Comparison of ENCODE assay signal across 15 cellular contexts in the genomic region with DNA sequence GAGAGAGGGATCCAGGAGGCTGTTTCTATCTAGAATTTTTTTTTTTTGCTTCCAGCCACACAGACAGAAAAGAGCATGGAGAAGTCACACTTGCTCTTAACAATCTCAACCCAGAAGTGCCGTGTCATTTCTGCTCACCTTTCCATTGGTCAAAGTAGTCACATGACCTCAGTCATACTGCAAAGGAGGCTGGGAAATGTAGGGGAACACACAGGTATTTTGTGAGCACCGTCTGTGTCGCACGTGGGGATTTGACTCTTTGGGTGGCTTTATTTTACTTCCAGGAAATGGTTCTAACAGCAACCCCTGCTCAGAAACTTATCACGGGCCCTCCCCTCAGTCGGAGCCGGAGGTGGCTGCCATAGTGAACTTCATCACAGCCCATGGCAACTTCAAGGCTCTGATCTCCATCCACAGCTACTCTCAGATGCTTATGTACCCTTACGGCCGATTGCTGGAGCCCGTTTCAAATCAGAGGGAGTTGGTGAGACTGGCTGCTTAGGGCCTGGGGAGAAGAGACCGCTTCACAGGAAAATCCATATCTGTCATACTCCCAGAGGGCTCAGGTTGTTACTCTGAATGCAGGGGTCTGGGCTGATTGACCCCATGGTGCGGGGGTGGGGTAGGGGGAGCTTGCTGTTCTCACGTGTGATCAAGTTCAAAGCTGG. TPM values are rescaled to one million over a fixed set of nuclear protein-coding genes. Genes with fewer than 3 reads are reported as not detected.
A peak's percentile ranks its signal among the peaks of the same experiment; 100 is the strongest.
DNase-seq lines count a peak whose midpoint lies in the region; ATAC-seq, FAIRE-seq and TF ChIP-seq lines count a peak whose summit lies in the region.
"Had no signal": no experiment of that assay in that cellular context is flagged by ENCODE, and none has a peak within 500 bp of the region (broad histone marks: within the 10 kb centered on the region; RNA-seq: fewer than 3 reads in every experiment).

No MANE protein-coding gene starts in this region.

- no TSS peak for BruUV-seq in K562 (replicated peaks; lab: Mats Ljungman, UMichigan)

- H2AFZ ChIP-seq in K562 (ENCODE audit: low read depth, low read length), result peak overlapping the region; percentile 84

- no peak for TF ChIP-seq POLR2A in K562 (conservative IDR thresholded peaks at IDR 0.05)

- H3K4me2 ChIP-seq in K562 (ENCODE audit: insufficient read depth, low read length), result peak overlapping the region; percentile 42

- in situ Hi-C loops in K562 (cut with MboI), result no loop called here

- H3K4me1 ChIP-seq in K562 (replicated peaks in 1 of 2; ENCODE audit: control insufficient read depth in 2 of 2, insufficient read depth in 2 of 2, low read length in 2 of 2), result no peaks in the 10 kb centered on the region; a peak in 3 of 5 replicates

- 29% methylated on average over 13 of the region's 13 CpGs for WGBS in K562 (ENCODE audit: insufficient coverage, low coverage, missing lambda C conversion rate)

- no peak overlapping the region for H3K9ac ChIP-seq in K562 (ENCODE audit: insufficient read depth in 1 of 2, low read depth in 2 of 2, low read length in 2 of 2)

- TF ChIP-seq RAD21 in K562 (CRISPR knock-in tag; conservative IDR thresholded peaks at IDR 0.05 in 1 of 2, IDR thresholded peaks at IDR 0.05 in 1 of 2), result no peak

- no peaks in the 10 kb centered on the region for H3K79me2 ChIP-seq in K562 (ENCODE audit: control insufficient read depth, insufficient read depth, low read length)

- peak; percentile 24 for DNase-seq in activated T-cell treated with anti-CD3 and anti-CD28 coated beads, Interleukin-2, amount 50 U/mL, for 1 hour
- no peak for DNase-seq in activated T-cell treated with anti-CD3 and anti-CD28 coated beads for 4 hours
- DNase-seq in RWPE1 (ENCODE audit: low spot score), result no peak
- DNase-seq in K562 (ENCODE audit: extremely low read depth in 1 of 4, low spot score in 3 of 4), result peak; percentile 40 to 67 (median 60)
- peak; percentile 14 for DNase-seq in sciatic nerve (ENCODE audit: low spot score)
- no peak for DNase-seq in D341Med (ENCODE audit: low spot score)
- DNase-seq: cortex of kidney, DND-41, esophagus squamous epithelium, hypothalamus, NCI-H2081 treated with DMSO at 0.1 percent for 48 hours had no signal

- FAIRE-seq in K562 (lab: Jason Lieb, UNC), result peak; percentile 66
- FAIRE-seq: GM12892 had no signal

- intact Hi-C loops in K562 (cut with micrococcal nuclease) (loop anchor here (10.0 kb wide), 1 partner anchor 292 kb away; the partner anchor contains the start of gene KLHDC10), sciatic nerve (cut with DNase I) (no loop called here)

- CTCF ChIA-PET in RWPE1 (lab: Yijun Ruan, JAX), result no interaction called here
- CTCF ChIA-PET in K562 (lab: Yijun Ruan, JAX; ENCODE audit: low intra/inter-chr PET ratio), result no interaction called here

- TF ChIP-seq EP300 in K562 (IDR thresholded peaks at IDR 0.05; ENCODE audit: low read length), result no peak

- H3K27ac ChIP-seq in RWPE1, result peak overlapping the region; percentile 56; the same call in 1 of the 2 replicates
- no peak overlapping the region for H3K27ac ChIP-seq in K562 (ENCODE audit: extremely low read depth, low read depth, low read length)
- H3K27ac ChIP-seq: esophagus squamous epithelium had no signal

- no peaks in the 10 kb centered on the region for H3K9me1 ChIP-seq in K562 (ENCODE audit: control insufficient read depth, insufficient read depth, low read length)

- no peaks in the 10 kb centered on the region for H4K20me1 ChIP-seq in K562 (replicated peaks; ENCODE audit: control insufficient read depth, insufficient read depth, low read length)

- ATAC-seq in K562, result peak; percentile 79
- ATAC-seq in sciatic nerve, result no peak
- no peak for ATAC-seq in HG03280 (IDR thresholded peaks at IDR 0.05; ENCODE audit: unreplicated experiment)
- ATAC-seq in HG03159 (IDR thresholded peaks at IDR 0.05; ENCODE audit: unreplicated experiment), result no peak

- no peak for TF ChIP-seq CTCF in RWPE1 (conservative IDR thresholded peaks at IDR 0.05; ENCODE audit: low read depth)
- no peak for TF ChIP-seq CTCF in K562 (IDR thresholded peaks at IDR 0.05 in 2 of 3, conservative IDR thresholded peaks at IDR 0.05 in 1 of 3; ENCODE audit: insufficient read depth in 2 of 3, low read depth in 1 of 3, low read length in 3 of 3)

- H3K36me3 ChIP-seq in K562 (ENCODE audit: control insufficient read depth, insufficient read depth, low read length), result no peaks in the 10 kb centered on the region
- H3K36me3 ChIP-seq: esophagus squamous epithelium had no signal

- no peaks in the 10 kb centered on the region for H3K9me3 ChIP-seq in K562 (replicated peaks; ENCODE audit: control insufficient read depth, insufficient read depth, low read depth, low read length)
- H3K9me3 ChIP-seq: esophagus squamous epithelium had no signal

- peaks cover 14 to 29% of the 10 kb centered on the region in 2 experiments for H3K27me3 ChIP-seq in K562 (ENCODE audit: control insufficient read depth in 2 of 2, insufficient read depth in 2 of 2, low read length in 2 of 2)
- H3K27me3 ChIP-seq: esophagus squamous epithelium had no signal

- no peak overlapping the region for H3K4me3 ChIP-seq in K562
- H3K4me3 ChIP-seq: esophagus squamous epithelium had no signal

- POLR2A ChIA-PET in RWPE1 (lab: Yijun Ruan, JAX; ENCODE audit: low non-redundant PET) (interaction anchor here (0.6 kb wide), 1 partner anchor 162 kb away, joined by 3 read pairs; no protein-coding TSS in a partner anchor), K562 (lab: Yijun Ruan, JAX) (interaction anchor here (0.8 kb wide), 1 partner anchor 14 kb away, joined by 3 read pairs; no protein-coding TSS in a partner anchor)

TF ChIP-seq in K562, 482 proteins besides CTCF, POLR2A, EP300 and RAD21 (continues in another document):
- TF ChIP-seq CBX3 (IDR thresholded peaks at IDR 0.05; ENCODE audit: borderline replicate concordance in 1 of 2, low read length in 2 of 2) (peak in 1 of 2 experiments; percentile 27; a peak in 1 of 3 replicates), PHB2 (IDR thresholded peaks at IDR 0.05; ENCODE audit: low read depth) (no peak), SRF (CRISPR knock-in tag; IDR thresholded peaks at IDR 0.05) (no peak), MAFG (tag; conservative IDR thresholded peaks at IDR 0.05) (peak; percentile 34; the same call in 1 of the 2 replicates), L3MBTL2 (IDR thresholded peaks at IDR 0.05) (peak; percentile 84), CBFA2T2 (conservative IDR thresholded peaks at IDR 0.05) (peak; percentile 45), NFE2 (IDR thresholded peaks at IDR 0.05; ENCODE audit: low read depth) (peak; percentile 76), TOE1 (IDR thresholded peaks at IDR 0.05; ENCODE audit: borderline replicate concordance) (peak; percentile 96), TOE1 (CRISPR knock-in tag; IDR thresholded peaks at IDR 0.05; ENCODE audit: borderline replicate concordance, low read depth) (no peak)
- TF ChIP-seq, protein P1, sequence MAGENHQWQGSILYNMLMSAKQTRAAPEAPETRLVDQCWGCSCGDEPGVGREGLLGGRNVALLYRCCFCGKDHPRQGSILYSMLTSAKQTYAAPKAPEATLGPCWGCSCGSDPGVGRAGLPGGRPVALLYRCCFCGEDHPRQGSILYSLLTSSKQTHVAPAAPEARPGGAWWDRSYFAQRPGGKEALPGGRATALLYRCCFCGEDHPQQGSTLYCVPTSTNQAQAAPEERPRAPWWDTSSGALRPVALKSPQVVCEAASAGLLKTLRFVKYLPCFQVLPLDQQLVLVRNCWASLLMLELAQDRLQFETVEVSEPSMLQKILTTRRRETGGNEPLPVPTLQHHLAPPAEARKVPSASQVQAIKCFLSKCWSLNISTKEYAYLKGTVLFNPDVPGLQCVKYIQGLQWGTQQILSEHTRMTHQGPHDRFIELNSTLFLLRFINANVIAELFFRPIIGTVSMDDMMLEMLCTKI (IDR thresholded peaks at IDR 0.05; ENCODE audit: partially characterized antibody), result no peak

RNA-seq across cellular contexts. Expression of gene CPA1, which starts 13.1 kb away (rescaled TPM):
- not detected in 2 replicates for total RNA-seq in K562 (2011; cell fraction: chromatin; rRNA removed; ENCODE audit: low replicate concordance)
- total RNA-seq in K562 (2011; cell fraction: nucleolus; rRNA removed), result not detected in 2 replicates
- not detected in 2 replicates for total RNA-seq in K562 (2011; cell fraction: nucleoplasm; rRNA removed)
- not detected in 2 replicates for total RNA-seq in K562 (2014; rRNA removed)
- not detected in 2 replicates for total RNA-seq in K562 (2014; rRNA removed; fragmentation: Illumina TruSeq; extraction: Trizol)
- not detected in 2 replicates for total RNA-seq in K562 (2015; rRNA removed; fragmentation: Illumina TruSeq; extraction: Trizol)
- total RNA-seq in K562 (2021), result 6.5 and 9.7 TPM in 2 replicates
- polyA plus RNA-seq in K562 (2011; rRNA removed), result not detected in 2 replicates
- polyA plus RNA-seq in K562 (2011; cell fraction: cytosol; rRNA removed), result not detected in 2 replicates
- not detected in 2 replicates for polyA plus RNA-seq in K562 (2011; cell fraction: nucleus; rRNA removed)
- polyA plus RNA-seq in K562 (2012), result not detected in 2 replicates
- not detected in 2 replicates for polyA plus RNA-seq in K562 (2014; fragmentation: Illumina TruSeq; extraction: Trizol)
- not detected for polyA plus RNA-seq in K562 (2014; fragmentation: Nextera tagmentation; extraction: Ambion mirVana)
- not detected in 2 replicates for polyA plus RNA-seq in K562 (2014; rRNA removed)
- not detected in 2 replicates for polyA minus RNA-seq in K562 (2011; rRNA and poly(A)+ RNA removed)
- not detected in 2 replicates for polyA minus RNA-seq in K562 (2011; cell fraction: cytosol; rRNA and poly(A)+ RNA removed)
- not detected in 2 replicates for polyA minus RNA-seq in K562 (2011; cell fraction: nucleus; rRNA and poly(A)+ RNA removed)
- total RNA-seq in sciatic nerve, result 4.1 TPM
- total RNA-seq: esophagus squamous epithelium had no signal

RNA-seq across cellular contexts. Expression of gene CPA5, which starts 22.6 kb away (rescaled TPM):
- total RNA-seq in K562 (2011; cell fraction: chromatin; rRNA removed; ENCODE audit: low replicate concordance), result 1.00 TPM in 1 of 2 replicates, not detected in the other
- total RNA-seq in K562 (2011; cell fraction: nucleolus; rRNA removed), result 0.33 and 3.7 TPM in 2 replicates
- 0.31 and 0.66 TPM in 2 replicates for total RNA-seq in K562 (2011; cell fraction: nucleoplasm; rRNA removed)
- 0.16 and 0.23 TPM in 2 replicates for total RNA-seq in K562 (2014; rRNA removed)
- total RNA-seq in K562 (2014; rRNA removed; fragmentation: Illumina TruSeq; extraction: Trizol), result 0.29 and 0.91 TPM in 2 replicates
- total RNA-seq in K562 (2015; rRNA removed; fragmentation: Illumina TruSeq; extraction: Trizol), result 0.26 and 0.94 TPM in 2 replicates
- total RNA-seq in K562 (2021), result 0.18 and 0.22 TPM in 2 replicates
- 0.14 and 0.50 TPM in 2 replicates for polyA plus RNA-seq in K562 (2011; rRNA removed)
- 0.07 and 0.19 TPM in 2 replicates for polyA plus RNA-seq in K562 (2011; cell fraction: cytosol; rRNA removed)
- polyA plus RNA-seq in K562 (2011; cell fraction: nucleus; rRNA removed), result 0.29 and 2.2 TPM in 2 replicates
- polyA plus RNA-seq in K562 (2012), result 0.91 and 6.4 TPM in 2 replicates
- 0.24 and 1.00 TPM in 2 replicates for polyA plus RNA-seq in K562 (2014; fragmentation: Illumina TruSeq; extraction: Trizol)
- polyA plus RNA-seq in K562 (2014; fragmentation: Nextera tagmentation; extraction: Ambion mirVana), result 1 to 10 TPM; 1.0 to 2.4 TPM
- polyA plus RNA-seq in K562 (2014; rRNA removed), result 0.11 and 0.13 TPM in 2 replicates
- polyA minus RNA-seq in K562 (2011; rRNA and poly(A)+ RNA removed), result not detected in 2 replicates
- not detected in 2 replicates for polyA minus RNA-seq in K562 (2011; cell fraction: cytosol; rRNA and poly(A)+ RNA removed)
- polyA minus RNA-seq in K562 (2011; cell fraction: nucleus; rRNA and poly(A)+ RNA removed), result not detected in 2 replicates
- not detected for total RNA-seq in sciatic nerve
- total RNA-seq: esophagus squamous epithelium, liver had no signal

Comparison
In these comparisons a context has a peak if more than half of its experiments do, and no peak if none do; other contexts are left out.
1. DNase-seq: peak in activated T-cell treated with anti-CD3 and anti-CD28 coated beads, Interleukin-2, amount 50 U/mL, for 1 hour (single experiment), K562 (4 of 4) and sciatic nerve (single experiment); none in activated T-cell treated with anti-CD3 and anti-CD28 coated beads for 4 hours (single experiment), RWPE1 (single experiment) and D341Med (single experiment).